1 cellular context compared by ENCODE assay signal in genomic region chr7:143287935-143288826, GRCh38.
TF ChIP-seq lines count a peak whose summit lies in the region.

TSS of gene CASP2 (plus strand) at chr7:143288351. CDS start at chr7:143288456, 105 bp downstream.

TF ChIP-seq in HepG2, 621 proteins besides CTCF, POLR2A, EP300 and RAD21 (continued from another document and continues in another):
- peak; percentile 70 for TF ChIP-seq ZBTB25 (CRISPR knock-in tag; IDR thresholded peaks at IDR 0.05)
- TF ChIP-seq ZNF652 (CRISPR knock-in tag; IDR thresholded peaks at IDR 0.05; ENCODE audit: borderline replicate concordance, low read depth), result no peak
- TF ChIP-seq ZNF503 (CRISPR knock-in tag; IDR thresholded peaks at IDR 0.05), result no peak
- TF ChIP-seq ZMYM2 (CRISPR knock-in tag; IDR thresholded peaks at IDR 0.05), result no peak
- no peak for TF ChIP-seq MEF2D (CRISPR knock-in tag; IDR thresholded peaks at IDR 0.05)
- no peak for TF ChIP-seq BCLAF1 (IDR thresholded peaks at IDR 0.05)
- no peak; the same call in 1 of the 2 replicates for TF ChIP-seq BRF2 (CRISPR knock-in tag; IDR thresholded peaks at IDR 0.05)
- peak; percentile 89 for TF ChIP-seq PHF8 (CRISPR knock-in tag; IDR thresholded peaks at IDR 0.05)
- 0 out of 2 replicates have a peak, but pooled peaks have one; percentile 33 for TF ChIP-seq ZNF577 (CRISPR knock-in tag; IDR thresholded peaks at IDR 0.05; ENCODE audit: borderline replicate concordance, low read depth)
- no peak for TF ChIP-seq ZNF644 (CRISPR knock-in tag; IDR thresholded peaks at IDR 0.05; ENCODE audit: low read depth)
- no peak for TF ChIP-seq ATF7 (IDR thresholded peaks at IDR 0.05)
- no peak for TF ChIP-seq ATF7 (CRISPR knock-in tag; IDR thresholded peaks at IDR 0.05)
- 0 out of 2 replicates have a peak, but pooled peaks have one; percentile 37 for TF ChIP-seq JUN (CRISPR knock-in tag; IDR thresholded peaks at IDR 0.05)
- TF ChIP-seq RARA (CRISPR knock-in tag; IDR thresholded peaks at IDR 0.05), result no peak
- no peak for TF ChIP-seq CCAR2 (optimal IDR thresholded peaks at IDR 0.05; ENCODE audit: low read depth, low read length)
- TF ChIP-seq ZNF256 (CRISPR knock-in tag; conservative IDR thresholded peaks at IDR 0.05), result no peak
- peak; percentile 100 for TF ChIP-seq ZBTB38 (CRISPR knock-in tag; IDR thresholded peaks at IDR 0.05)
- TF ChIP-seq ZNF530 (CRISPR knock-in tag; IDR thresholded peaks at IDR 0.05; ENCODE audit: low read depth), result no peak
- no peak; the same call in 1 of the 2 replicates for TF ChIP-seq FOSL2 (CRISPR knock-in tag; IDR thresholded peaks at IDR 0.05)
- TF ChIP-seq HMG20B (CRISPR knock-in tag; conservative IDR thresholded peaks at IDR 0.05), result 0 out of 2 replicates have a peak, but pooled peaks have one; percentile 31
- no peak for TF ChIP-seq ZNF367 (CRISPR knock-in tag; IDR thresholded peaks at IDR 0.05; ENCODE audit: borderline replicate concordance)
- TF ChIP-seq HNF4G (IDR thresholded peaks at IDR 0.05; ENCODE audit: borderline replicate concordance, low read depth, low read length), result no peak
- TF ChIP-seq HNF4G (CRISPR knock-in tag; IDR thresholded peaks at IDR 0.05; ENCODE audit: borderline replicate concordance, low read depth), result no peak
- TF ChIP-seq ZNF331 (CRISPR knock-in tag; IDR thresholded peaks at IDR 0.05), result no peak
- 0 out of 2 replicates have a peak, but pooled peaks have one; percentile 25 for TF ChIP-seq REPIN1 (CRISPR knock-in tag; IDR thresholded peaks at IDR 0.05; ENCODE audit: borderline replicate concordance, low read depth)
- peak; percentile 62; the same call in 1 of the 2 replicates for TF ChIP-seq MAZ (IDR thresholded peaks at IDR 0.05; ENCODE audit: borderline replicate concordance, low read depth, low read length)
- TF ChIP-seq MAZ (CRISPR knock-in tag; IDR thresholded peaks at IDR 0.05; ENCODE audit: low read depth), result peak; percentile 88
- peak; percentile 79; the same call in 1 of the 2 replicates for TF ChIP-seq CAMTA2 (CRISPR knock-in tag; IDR thresholded peaks at IDR 0.05; ENCODE audit: borderline replicate concordance)
- peak; percentile 65 for TF ChIP-seq SALL1 (CRISPR knock-in tag; IDR thresholded peaks at IDR 0.05)
- TF ChIP-seq, protein P1, sequence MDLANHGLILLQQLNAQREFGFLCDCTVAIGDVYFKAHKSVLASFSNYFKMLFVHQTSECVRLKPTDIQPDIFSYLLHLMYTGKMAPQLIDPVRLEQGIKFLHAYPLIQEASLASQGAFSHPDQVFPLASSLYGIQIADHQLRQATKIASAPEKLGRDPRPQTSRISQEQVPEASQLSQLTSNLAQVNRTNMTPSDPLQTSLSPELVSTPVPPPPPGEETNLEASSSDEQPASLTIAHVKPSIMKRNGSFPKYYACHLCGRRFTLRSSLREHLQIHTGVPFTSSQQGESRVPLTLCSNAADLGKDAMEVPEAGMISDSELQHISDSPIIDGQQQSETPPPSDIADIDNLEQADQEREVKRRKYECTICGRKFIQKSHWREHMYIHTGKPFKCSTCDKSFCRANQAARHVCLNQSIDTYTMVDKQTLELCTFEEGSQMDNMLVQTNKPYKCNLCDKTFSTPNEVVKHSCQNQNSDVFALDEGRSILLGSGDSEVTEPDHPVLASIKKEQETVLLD (CRISPR knock-in tag; IDR thresholded peaks at IDR 0.05; ENCODE audit: low read depth), result peak; percentile 82; the same call in 1 of the 2 replicates
- no peak for TF ChIP-seq ZMAT5 (CRISPR knock-in tag; IDR thresholded peaks at IDR 0.05; ENCODE audit: borderline replicate concordance, low read depth)
- TF ChIP-seq, protein P2, sequence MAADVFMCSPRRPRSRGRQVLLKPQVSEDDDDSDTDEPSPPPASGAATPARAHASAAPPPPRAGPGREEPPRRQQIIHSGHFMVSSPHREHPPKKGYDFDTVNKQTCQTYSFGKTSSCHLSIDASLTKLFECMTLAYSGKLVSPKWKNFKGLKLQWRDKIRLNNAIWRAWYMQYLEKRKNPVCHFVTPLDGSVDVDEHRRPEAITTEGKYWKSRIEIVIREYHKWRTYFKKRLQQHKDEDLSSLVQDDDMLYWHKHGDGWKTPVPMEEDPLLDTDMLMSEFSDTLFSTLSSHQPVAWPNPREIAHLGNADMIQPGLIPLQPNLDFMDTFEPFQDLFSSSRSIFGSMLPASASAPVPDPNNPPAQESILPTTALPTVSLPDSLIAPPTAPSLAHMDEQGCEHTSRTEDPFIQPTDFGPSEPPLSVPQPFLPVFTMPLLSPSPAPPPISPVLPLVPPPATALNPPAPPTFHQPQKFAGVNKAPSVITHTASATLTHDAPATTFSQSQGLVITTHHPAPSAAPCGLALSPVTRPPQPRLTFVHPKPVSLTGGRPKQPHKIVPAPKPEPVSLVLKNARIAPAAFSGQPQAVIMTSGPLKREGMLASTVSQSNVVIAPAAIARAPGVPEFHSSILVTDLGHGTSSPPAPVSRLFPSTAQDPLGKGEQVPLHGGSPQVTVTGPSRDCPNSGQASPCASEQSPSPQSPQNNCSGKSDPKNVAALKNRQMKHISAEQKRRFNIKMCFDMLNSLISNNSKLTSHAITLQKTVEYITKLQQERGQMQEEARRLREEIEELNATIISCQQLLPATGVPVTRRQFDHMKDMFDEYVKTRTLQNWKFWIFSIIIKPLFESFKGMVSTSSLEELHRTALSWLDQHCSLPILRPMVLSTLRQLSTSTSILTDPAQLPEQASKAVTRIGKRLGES (CRISPR knock-in tag; IDR thresholded peaks at IDR 0.05; ENCODE audit: borderline replicate concordance), result no peak
- no peak for TF ChIP-seq SIN3B (IDR thresholded peaks at IDR 0.05; ENCODE audit: low read length)
- no peak for TF ChIP-seq SP1 (IDR thresholded peaks at IDR 0.05)
- peak; percentile 11; the same call in 1 of the 2 replicates for TF ChIP-seq SP1 (CRISPR knock-in tag; IDR thresholded peaks at IDR 0.05)
- TF ChIP-seq PRDM15 (CRISPR knock-in tag; IDR thresholded peaks at IDR 0.05), result no peak
- no peak for TF ChIP-seq GLI4 (CRISPR knock-in tag; IDR thresholded peaks at IDR 0.05; ENCODE audit: borderline replicate concordance)
- TF ChIP-seq GTF3A (CRISPR knock-in tag; conservative IDR thresholded peaks at IDR 0.05), result no peak
- TF ChIP-seq RBAK (CRISPR knock-in tag; IDR thresholded peaks at IDR 0.05), result no peak
- TF ChIP-seq GTF2F1 (IDR thresholded peaks at IDR 0.05; ENCODE audit: low read length), result no peak
- TF ChIP-seq ZNF777 (CRISPR knock-in tag; IDR thresholded peaks at IDR 0.05), result no peak; the same call in none of the 2 replicates
- TF ChIP-seq, protein P3, sequence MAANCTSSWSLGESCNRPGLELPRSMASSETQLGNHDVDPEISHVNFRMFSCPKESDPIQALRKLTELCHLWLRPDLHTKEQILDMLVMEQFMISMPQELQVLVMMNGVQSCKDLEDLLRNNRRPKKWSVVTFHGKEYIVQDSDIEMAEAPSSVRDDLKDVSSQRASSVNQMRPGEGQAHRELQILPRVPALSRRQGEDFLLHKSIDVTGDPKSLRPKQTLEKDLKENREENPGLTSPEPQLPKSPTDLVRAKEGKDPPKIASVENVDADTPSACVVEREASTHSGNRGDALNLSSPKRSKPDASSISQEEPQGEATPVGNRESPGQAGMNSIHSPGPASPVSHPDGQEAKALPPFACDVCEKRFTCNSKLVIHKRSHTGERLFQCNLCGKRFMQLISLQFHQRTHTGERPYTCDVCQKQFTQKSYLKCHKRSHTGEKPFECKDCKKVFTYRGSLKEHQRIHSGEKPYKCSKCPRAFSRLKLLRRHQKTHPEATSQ (CRISPR knock-in tag; IDR thresholded peaks at IDR 0.05; ENCODE audit: borderline replicate concordance), result 0 out of 2 replicates have a peak, but pooled peaks have one; percentile 43
